ENCODE assay signal across 23 cellular contexts in genomic region chr21:45335151-45335760, GRCh38.
"Had no signal": no experiment of that assay in that cellular context is flagged by ENCODE, and none has a peak within 500 bp of the region (broad histone marks: within the 10 kb centered on the region; RNA-seq: fewer than 3 reads in every experiment).

No MANE protein-coding gene starts in this region.

- H3K4me1 Mint-ChIP-seq: activated CD4-positive, alpha-beta memory T cell treated with anti-CD3 and anti-CD28 coated beads, Interleukin-2, amount 10 ng/mL, durations not matched to agents 7 days and 5 days; activated naive CD8-positive, alpha-beta T cell treated with anti-CD3 and anti-CD28 coated beads, Interleukin-2, amount 50 U/mL, for 24 hours; central memory CD8-positive, alpha-beta T cell; naive B cell had no signal

- H3K27ac Mint-ChIP-seq: activated CD4-positive, alpha-beta memory T cell treated with anti-CD3 and anti-CD28 coated beads, Interleukin-2, amount 10 ng/mL, durations not matched to agents 7 days and 5 days; activated CD4-positive, alpha-beta T cell treated with anti-CD3 and anti-CD28 coated beads for 36 hours; activated naive CD8-positive, alpha-beta T cell treated with anti-CD3 and anti-CD28 coated beads, Interleukin-2, amount 50 U/mL, for 24 hours; activated T-cell treated with anti-CD3 and anti-CD28 coated beads, Interleukin-2, amount 50 U/mL, for 24 hours; activated T-helper 2 cell treated with anti-CD3 and anti-CD28 coated beads, Interferon-gamma antibody, Interleukin-2, Interleukin-4, amounts not matched to agents 10 μg/mL and 5 μg/mL and 100 μg/mL, durations not matched to agents 14 hours and 24 hours and 36 hours; stimulated activated naive CD8-positive, alpha-beta T cell treated with anti-CD3 and anti-CD28 coated beads, Interleukin-15, Interleukin-2, amounts not matched to agents 100 ng/mL and 50 ng/mL, for 24 hours had no signal

- DNase-seq: activated CD4-positive, alpha-beta memory T cell treated with anti-CD3 and anti-CD28 coated beads, Interleukin-2, amount 10 ng/mL, durations not matched to agents 7 days and 5 days; activated CD4-positive, alpha-beta T cell treated with anti-CD3 and anti-CD28 coated beads for 36 hours; activated naive CD4-positive, alpha-beta T cell treated with Interleukin-2 at 50 U/mL for 16 hours; activated naive CD8-positive, alpha-beta T cell treated with anti-CD3 and anti-CD28 coated beads, Interleukin-2, amount 50 U/mL, for 24 hours; activated T-cell treated with anti-CD3 and anti-CD28 coated beads, Interleukin-2, amount 50 U/mL, for 24 hours; brain microvascular endothelial cell; erythroblast; foreskin melanocyte; glutamatergic neuron; hippocampal formation; mesenchymal stem cell; naive B cell; stimulated activated CD4-positive, alpha-beta T cell treated with anti-CD3 and anti-CD28 coated beads, Interleukin-15, amount 100 ng/mL, for 24 hours; stimulated activated CD4-positive, alpha-beta T cell treated with anti-CD3 and anti-CD28 coated beads, Interleukin-2, amount 100 ng/mL, for 48 hours; transverse colon had no signal

- H3K36me3 Mint-ChIP-seq: naive B cell, WTC11 had no signal

- H3K27me3 ChIP-seq: brain microvascular endothelial cell, transverse colon, vagina had no signal

- H3K36me3 ChIP-seq: brain microvascular endothelial cell, neutrophil, transverse colon, vagina had no signal

- H3K4me3 ChIP-seq: coronary artery, mucosa of descending colon, transverse colon, vagina had no signal

- H3K27me3 Mint-ChIP-seq: activated CD4-positive, alpha-beta T cell treated with anti-CD3 and anti-CD28 coated beads for 36 hours; activated T-cell treated with anti-CD3 and anti-CD28 coated beads, Interleukin-2, amount 50 U/mL, for 24 hours; stimulated activated naive CD8-positive, alpha-beta T cell treated with anti-CD3 and anti-CD28 coated beads, Interleukin-15, Interleukin-2, amounts not matched to agents 100 ng/mL and 50 ng/mL, for 24 hours had no signal

- H3K4me3 Mint-ChIP-seq: activated CD4-positive, alpha-beta memory T cell treated with anti-CD3 and anti-CD28 coated beads, Interleukin-2, amount 10 ng/mL, durations not matched to agents 7 days and 5 days; activated CD4-positive, alpha-beta T cell treated with anti-CD3 and anti-CD28 coated beads for 36 hours; activated naive CD8-positive, alpha-beta T cell treated with anti-CD3 and anti-CD28 coated beads, Interleukin-2, amount 50 U/mL, for 24 hours; activated T-cell treated with anti-CD3 and anti-CD28 coated beads, Interleukin-2, amount 50 U/mL, for 24 hours; central memory CD8-positive, alpha-beta T cell; naive B cell; stimulated activated naive CD8-positive, alpha-beta T cell treated with anti-CD3 and anti-CD28 coated beads, Interleukin-15, Interleukin-2, amounts not matched to agents 100 ng/mL and 50 ng/mL, for 24 hours; WTC11 had no signal

- H3K27ac ChIP-seq: brain microvascular endothelial cell, coronary artery, neutrophil, transverse colon, vagina had no signal

- H3K9me3 ChIP-seq: mucosa of descending colon, neutrophil, transverse colon, vagina had no signal

- H3K9me3 Mint-ChIP-seq: activated CD4-positive, alpha-beta memory T cell treated with anti-CD3 and anti-CD28 coated beads, Interleukin-2, amount 10 ng/mL, durations not matched to agents 7 days and 5 days; activated naive CD8-positive, alpha-beta T cell treated with anti-CD3 and anti-CD28 coated beads, Interleukin-2, amount 50 U/mL, for 24 hours; activated T-cell treated with anti-CD3 and anti-CD28 coated beads, Interleukin-2, amount 50 U/mL, for 24 hours; activated T-helper 2 cell treated with anti-CD3 and anti-CD28 coated beads, Interferon-gamma antibody, Interleukin-2, Interleukin-4, amounts not matched to agents 10 μg/mL and 5 μg/mL and 100 μg/mL, durations not matched to agents 14 hours and 24 hours and 36 hours; central memory CD8-positive, alpha-beta T cell; naive B cell; stimulated activated naive CD8-positive, alpha-beta T cell treated with anti-CD3 and anti-CD28 coated beads, Interleukin-15, Interleukin-2, amounts not matched to agents 100 ng/mL and 50 ng/mL, for 24 hours; WTC11 had no signal
